ENCODE assay signal across 21 cellular contexts in the genomic region with DNA sequence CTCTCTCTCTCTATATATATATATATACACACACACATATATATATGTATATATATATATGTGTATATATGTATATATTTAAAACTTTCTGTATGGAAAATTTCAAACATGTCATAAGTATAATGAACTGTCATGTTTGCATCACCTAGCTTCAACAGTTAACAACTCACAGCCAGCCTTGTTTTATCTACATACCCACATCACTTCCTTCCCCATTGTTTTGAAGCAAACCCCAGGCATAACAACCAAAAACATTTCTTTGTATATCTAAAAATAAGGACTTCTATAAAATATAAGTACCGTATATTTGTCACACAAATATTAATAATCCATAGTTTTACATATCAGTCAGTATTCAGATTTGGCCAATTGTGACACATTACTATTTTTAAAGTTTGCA.
"Had no signal": no experiment of that assay in that cellular context is flagged by ENCODE, and none has a peak within 500 bp of the region (broad histone marks: within the 10 kb centered on the region; RNA-seq: fewer than 3 reads in every experiment).

No MANE protein-coding gene starts in this region.

- H3K4me3 Mint-ChIP-seq: activated B cell treated with CpG ODN at 0.5 μM for 24 hours; activated CD8-positive, alpha-beta T cell treated with anti-CD3 and anti-CD28 coated beads for 36 hours; activated T-cell treated with anti-CD3 and anti-CD28 coated beads, Interleukin-2, amount 50 U/mL, for 4 hours; neural crest cell; stimulated activated naive CD8-positive, alpha-beta T cell treated with anti-CD3 and anti-CD28 coated beads, Interleukin-15, amount 100 ng/mL, for 72 hours; T-helper 1 cell treated with Interleukin-12 subunit alpha and Interleukin-12 subunit beta and Interleukin-4 antibody, amounts not matched to agents 30 μg/mL and 1 μg/mL, for 36 hours had no signal

- H3K4me1 ChIP-seq: body of pancreas, colonic mucosa, heart left ventricle, lower lobe of right lung had no signal

- H3K4me3 ChIP-seq: body of pancreas, colonic mucosa, heart left ventricle, lower lobe of right lung, ovary, thoracic aorta had no signal

- ATAC-seq: activated CD8-positive, alpha-beta T cell treated with anti-CD3 and anti-CD28 coated beads for 36 hours; activated naive CD4-positive, alpha-beta T cell treated with anti-CD3 and anti-CD28 coated beads, Interleukin-2, amount 50 U/mL, for 72 hours; activated T-cell treated with anti-CD3 and anti-CD28 coated beads, Interleukin-2, amount 50 U/mL, for 4 hours; body of pancreas; heart left ventricle; left cardiac atrium; lower lobe of right lung; stimulated activated naive CD8-positive, alpha-beta T cell treated with anti-CD3 and anti-CD28 coated beads, Interleukin-15, amount 100 ng/mL, for 72 hours had no signal

- H3K9me3 Mint-ChIP-seq: activated B cell treated with CpG ODN at 0.5 μM for 24 hours; activated CD8-positive, alpha-beta T cell treated with anti-CD3 and anti-CD28 coated beads for 36 hours; activated naive CD4-positive, alpha-beta T cell treated with anti-CD3 and anti-CD28 coated beads, Interleukin-2, amount 50 U/mL, for 72 hours; activated T-cell treated with anti-CD3 and anti-CD28 coated beads, Interleukin-2, amount 50 U/mL, for 4 hours; neural crest cell; stimulated activated naive CD8-positive, alpha-beta T cell treated with anti-CD3 and anti-CD28 coated beads, Interleukin-15, amount 100 ng/mL, for 72 hours; T-helper 1 cell treated with Interleukin-12 subunit alpha and Interleukin-12 subunit beta and Interleukin-4 antibody, amounts not matched to agents 30 μg/mL and 1 μg/mL, for 36 hours had no signal

- H3K27me3 ChIP-seq: body of pancreas, colonic mucosa, heart left ventricle, ovary had no signal

- H3K9me3 ChIP-seq: body of pancreas, colonic mucosa, heart left ventricle, lower lobe of right lung, ovary, thoracic aorta had no signal

- H3K27ac ChIP-seq: body of pancreas, colonic mucosa, heart left ventricle, lower lobe of right lung, ovary, thoracic aorta had no signal

- H3K27me3 Mint-ChIP-seq: activated B cell treated with CpG ODN at 0.5 μM for 24 hours; activated CD8-positive, alpha-beta T cell treated with anti-CD3 and anti-CD28 coated beads for 36 hours; stimulated activated naive CD8-positive, alpha-beta T cell treated with anti-CD3 and anti-CD28 coated beads, Interleukin-15, amount 100 ng/mL, for 72 hours had no signal

- H3K4me1 Mint-ChIP-seq: activated B cell treated with CpG ODN at 0.5 μM for 24 hours, neural crest cell had no signal

- H3K27ac Mint-ChIP-seq: activated B cell treated with CpG ODN at 0.5 μM for 24 hours; activated naive CD4-positive, alpha-beta T cell treated with anti-CD3 and anti-CD28 coated beads, Interleukin-2, amount 50 U/mL, for 72 hours had no signal

- DNase-seq: activated B cell treated with CpG ODN at 0.5 μM for 24 hours; activated CD4-positive, alpha-beta T cell treated with anti-CD3 and anti-CD28 coated beads for 48 hours; activated CD8-positive, alpha-beta T cell treated with anti-CD3 and anti-CD28 coated beads for 36 hours; activated gamma-delta T cell; activated T-cell treated with anti-CD3 and anti-CD28 coated beads, Interleukin-2, amount 50 U/mL, for 4 hours; amygdala; body of pancreas; caudate nucleus; colonic mucosa; effector CD4-positive, alpha-beta T cell; heart left ventricle; left cardiac atrium; lower lobe of right lung; midbrain; ovary; stimulated activated CD4-positive, alpha-beta T cell treated with anti-CD3 and anti-CD28 coated beads, Interleukin-1b, Interleukin-23, amount 100 ng/mL, for 48 hours; stimulated activated naive CD8-positive, alpha-beta T cell treated with anti-CD3 and anti-CD28 coated beads, Interleukin-15, amount 100 ng/mL, for 72 hours had no signal
